2 cellular contexts compared by ENCODE assay signal in the genomic region with DNA sequence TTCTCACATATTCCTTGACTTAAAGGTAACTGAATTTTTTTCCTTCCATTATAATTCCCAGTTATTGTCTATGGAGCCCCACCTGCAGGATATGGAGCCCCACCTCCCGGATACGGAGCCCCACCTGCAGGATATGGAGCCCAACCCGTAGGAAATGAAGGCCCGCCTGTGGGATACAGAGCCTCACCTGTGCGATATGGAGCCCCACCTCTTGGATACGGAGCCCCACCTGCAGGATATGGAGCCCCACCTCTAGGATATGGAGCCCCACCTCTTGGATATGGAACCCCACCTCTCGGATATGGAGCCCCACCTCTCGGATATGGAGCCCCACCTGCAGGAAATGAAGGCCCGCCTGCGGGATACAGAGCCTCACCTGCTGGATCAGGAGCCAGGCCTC.
TF ChIP-seq lines count a peak whose summit lies in the region.

No MANE protein-coding gene starts in this region.

TF ChIP-seq in GM23338, 12 proteins besides CTCF, POLR2A, EP300 and RAD21:
- TF ChIP-seq EZH2phosphoT487 (IDR thresholded peaks at IDR 0.05; ENCODE audit: unreplicated experiment) (no peak), CREB1 (CRISPR knock-in tag; IDR thresholded peaks at IDR 0.05; ENCODE audit: low read depth) (no peak), ZNF114 (CRISPR knock-in tag; IDR thresholded peaks at IDR 0.05) (no peak), POLR2AphosphoS5 (IDR thresholded peaks at IDR 0.05; ENCODE audit: low read depth) (no peak), ZNF331 (CRISPR knock-in tag; IDR thresholded peaks at IDR 0.05; ENCODE audit: low read depth) (no peak)
- TF ChIP-seq, protein P1, sequence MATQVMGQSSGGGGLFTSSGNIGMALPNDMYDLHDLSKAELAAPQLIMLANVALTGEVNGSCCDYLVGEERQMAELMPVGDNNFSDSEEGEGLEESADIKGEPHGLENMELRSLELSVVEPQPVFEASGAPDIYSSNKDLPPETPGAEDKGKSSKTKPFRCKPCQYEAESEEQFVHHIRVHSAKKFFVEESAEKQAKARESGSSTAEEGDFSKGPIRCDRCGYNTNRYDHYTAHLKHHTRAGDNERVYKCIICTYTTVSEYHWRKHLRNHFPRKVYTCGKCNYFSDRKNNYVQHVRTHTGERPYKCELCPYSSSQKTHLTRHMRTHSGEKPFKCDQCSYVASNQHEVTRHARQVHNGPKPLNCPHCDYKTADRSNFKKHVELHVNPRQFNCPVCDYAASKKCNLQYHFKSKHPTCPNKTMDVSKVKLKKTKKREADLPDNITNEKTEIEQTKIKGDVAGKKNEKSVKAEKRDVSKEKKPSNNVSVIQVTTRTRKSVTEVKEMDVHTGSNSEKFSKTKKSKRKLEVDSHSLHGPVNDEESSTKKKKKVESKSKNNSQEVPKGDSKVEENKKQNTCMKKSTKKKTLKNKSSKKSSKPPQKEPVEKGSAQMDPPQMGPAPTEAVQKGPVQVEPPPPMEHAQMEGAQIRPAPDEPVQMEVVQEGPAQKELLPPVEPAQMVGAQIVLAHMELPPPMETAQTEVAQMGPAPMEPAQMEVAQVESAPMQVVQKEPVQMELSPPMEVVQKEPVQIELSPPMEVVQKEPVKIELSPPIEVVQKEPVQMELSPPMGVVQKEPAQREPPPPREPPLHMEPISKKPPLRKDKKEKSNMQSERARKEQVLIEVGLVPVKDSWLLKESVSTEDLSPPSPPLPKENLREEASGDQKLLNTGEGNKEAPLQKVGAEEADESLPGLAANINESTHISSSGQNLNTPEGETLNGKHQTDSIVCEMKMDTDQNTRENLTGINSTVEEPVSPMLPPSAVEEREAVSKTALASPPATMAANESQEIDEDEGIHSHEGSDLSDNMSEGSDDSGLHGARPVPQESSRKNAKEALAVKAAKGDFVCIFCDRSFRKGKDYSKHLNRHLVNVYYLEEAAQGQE (IDR thresholded peaks at IDR 0.05; ENCODE audit: unreplicated experiment): no peak
- TF ChIP-seq, protein P2, sequence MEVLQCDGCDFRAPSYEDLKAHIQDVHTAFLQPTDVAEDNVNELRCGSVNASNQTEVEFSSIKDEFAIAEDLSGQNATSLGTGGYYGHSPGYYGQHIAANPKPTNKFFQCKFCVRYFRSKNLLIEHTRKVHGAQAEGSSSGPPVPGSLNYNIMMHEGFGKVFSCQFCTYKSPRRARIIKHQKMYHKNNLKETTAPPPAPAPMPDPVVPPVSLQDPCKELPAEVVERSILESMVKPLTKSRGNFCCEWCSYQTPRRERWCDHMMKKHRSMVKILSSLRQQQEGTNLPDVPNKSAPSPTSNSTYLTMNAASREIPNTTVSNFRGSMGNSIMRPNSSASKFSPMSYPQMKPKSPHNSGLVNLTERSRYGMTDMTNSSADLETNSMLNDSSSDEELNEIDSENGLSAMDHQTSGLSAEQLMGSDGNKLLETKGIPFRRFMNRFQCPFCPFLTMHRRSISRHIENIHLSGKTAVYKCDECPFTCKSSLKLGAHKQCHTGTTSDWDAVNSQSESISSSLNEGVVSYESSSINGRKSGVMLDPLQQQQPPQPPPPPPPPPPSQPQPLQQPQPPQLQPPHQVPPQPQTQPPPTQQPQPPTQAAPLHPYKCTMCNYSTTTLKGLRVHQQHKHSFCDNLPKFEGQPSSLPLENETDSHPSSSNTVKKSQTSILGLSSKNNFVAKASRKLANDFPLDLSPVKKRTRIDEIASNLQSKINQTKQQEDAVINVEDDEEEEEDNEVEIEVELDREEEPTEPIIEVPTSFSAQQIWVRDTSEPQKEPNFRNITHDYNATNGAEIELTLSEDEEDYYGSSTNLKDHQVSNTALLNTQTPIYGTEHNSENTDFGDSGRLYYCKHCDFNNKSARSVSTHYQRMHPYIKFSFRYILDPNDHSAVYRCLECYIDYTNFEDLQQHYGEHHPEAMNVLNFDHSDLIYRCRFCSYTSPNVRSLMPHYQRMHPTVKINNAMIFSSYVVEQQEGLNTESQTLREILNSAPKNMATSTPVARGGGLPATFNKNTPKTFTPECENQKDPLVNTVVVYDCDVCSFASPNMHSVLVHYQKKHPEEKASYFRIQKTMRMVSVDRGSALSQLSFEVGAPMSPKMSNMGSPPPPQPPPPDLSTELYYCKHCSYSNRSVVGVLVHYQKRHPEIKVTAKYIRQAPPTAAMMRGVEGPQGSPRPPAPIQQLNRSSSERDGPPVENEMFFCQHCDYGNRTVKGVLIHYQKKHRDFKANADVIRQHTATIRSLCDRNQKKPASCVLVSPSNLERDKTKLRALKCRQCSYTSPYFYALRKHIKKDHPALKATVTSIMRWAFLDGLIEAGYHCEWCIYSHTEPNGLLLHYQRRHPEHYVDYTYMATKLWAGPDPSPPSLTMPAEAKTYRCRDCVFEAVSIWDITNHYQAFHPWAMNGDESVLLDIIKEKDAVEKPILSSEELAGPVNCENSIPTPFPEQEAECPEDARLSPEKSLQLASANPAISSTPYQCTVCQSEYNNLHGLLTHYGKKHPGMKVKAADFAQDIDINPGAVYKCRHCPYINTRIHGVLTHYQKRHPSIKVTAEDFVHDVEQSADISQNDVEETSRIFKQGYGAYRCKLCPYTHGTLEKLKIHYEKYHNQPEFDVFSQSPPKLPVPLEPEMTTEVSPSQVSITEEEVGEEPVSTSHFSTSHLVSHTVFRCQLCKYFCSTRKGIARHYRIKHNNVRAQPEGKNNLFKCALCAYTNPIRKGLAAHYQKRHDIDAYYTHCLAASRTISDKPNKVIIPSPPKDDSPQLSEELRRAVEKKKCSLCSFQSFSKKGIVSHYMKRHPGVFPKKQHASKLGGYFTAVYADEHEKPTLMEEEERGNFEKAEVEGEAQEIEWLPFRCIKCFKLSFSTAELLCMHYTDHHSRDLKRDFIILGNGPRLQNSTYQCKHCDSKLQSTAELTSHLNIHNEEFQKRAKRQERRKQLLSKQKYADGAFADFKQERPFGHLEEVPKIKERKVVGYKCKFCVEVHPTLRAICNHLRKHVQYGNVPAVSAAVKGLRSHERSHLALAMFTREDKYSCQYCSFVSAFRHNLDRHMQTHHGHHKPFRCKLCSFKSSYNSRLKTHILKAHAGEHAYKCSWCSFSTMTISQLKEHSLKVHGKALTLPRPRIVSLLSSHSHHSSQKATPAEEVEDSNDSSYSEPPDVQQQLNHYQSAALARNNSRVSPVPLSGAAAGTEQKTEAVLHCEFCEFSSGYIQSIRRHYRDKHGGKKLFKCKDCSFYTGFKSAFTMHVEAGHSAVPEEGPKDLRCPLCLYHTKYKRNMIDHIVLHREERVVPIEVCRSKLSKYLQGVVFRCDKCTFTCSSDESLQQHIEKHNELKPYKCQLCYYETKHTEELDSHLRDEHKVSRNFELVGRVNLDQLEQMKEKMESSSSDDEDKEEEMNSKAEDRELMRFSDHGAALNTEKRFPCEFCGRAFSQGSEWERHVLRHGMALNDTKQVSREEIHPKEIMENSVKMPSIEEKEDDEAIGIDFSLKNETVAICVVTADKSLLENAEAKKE (CRISPR knock-in tag; IDR thresholded peaks at IDR 0.05): no peak
TF ChIP-seq in GM23338: peak in this region for 0.

TF ChIP-seq in WTC11, 78 proteins besides CTCF, POLR2A, EP300 and RAD21 (continues in another document):
- TF ChIP-seq, protein P3, sequence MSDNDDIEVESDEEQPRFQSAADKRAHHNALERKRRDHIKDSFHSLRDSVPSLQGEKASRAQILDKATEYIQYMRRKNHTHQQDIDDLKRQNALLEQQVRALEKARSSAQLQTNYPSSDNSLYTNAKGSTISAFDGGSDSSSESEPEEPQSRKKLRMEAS (CRISPR knock-in tag; IDR thresholded peaks at IDR 0.05): no peak
- no peak for TF ChIP-seq JUN (CRISPR knock-in tag; IDR thresholded peaks at IDR 0.05)
- TF ChIP-seq FOXK1 (CRISPR knock-in tag; IDR thresholded peaks at IDR 0.05): no peak
- no peak for TF ChIP-seq PRRX2 (CRISPR knock-in tag; IDR thresholded peaks at IDR 0.05)
- TF ChIP-seq, protein P4, sequence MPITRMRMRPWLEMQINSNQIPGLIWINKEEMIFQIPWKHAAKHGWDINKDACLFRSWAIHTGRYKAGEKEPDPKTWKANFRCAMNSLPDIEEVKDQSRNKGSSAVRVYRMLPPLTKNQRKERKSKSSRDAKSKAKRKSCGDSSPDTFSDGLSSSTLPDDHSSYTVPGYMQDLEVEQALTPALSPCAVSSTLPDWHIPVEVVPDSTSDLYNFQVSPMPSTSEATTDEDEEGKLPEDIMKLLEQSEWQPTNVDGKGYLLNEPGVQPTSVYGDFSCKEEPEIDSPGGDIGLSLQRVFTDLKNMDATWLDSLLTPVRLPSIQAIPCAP (CRISPR knock-in tag; IDR thresholded peaks at IDR 0.05): no peak
- no peak for TF ChIP-seq CREB1 (CRISPR knock-in tag; IDR thresholded peaks at IDR 0.05)
- TF ChIP-seq, protein P5, sequence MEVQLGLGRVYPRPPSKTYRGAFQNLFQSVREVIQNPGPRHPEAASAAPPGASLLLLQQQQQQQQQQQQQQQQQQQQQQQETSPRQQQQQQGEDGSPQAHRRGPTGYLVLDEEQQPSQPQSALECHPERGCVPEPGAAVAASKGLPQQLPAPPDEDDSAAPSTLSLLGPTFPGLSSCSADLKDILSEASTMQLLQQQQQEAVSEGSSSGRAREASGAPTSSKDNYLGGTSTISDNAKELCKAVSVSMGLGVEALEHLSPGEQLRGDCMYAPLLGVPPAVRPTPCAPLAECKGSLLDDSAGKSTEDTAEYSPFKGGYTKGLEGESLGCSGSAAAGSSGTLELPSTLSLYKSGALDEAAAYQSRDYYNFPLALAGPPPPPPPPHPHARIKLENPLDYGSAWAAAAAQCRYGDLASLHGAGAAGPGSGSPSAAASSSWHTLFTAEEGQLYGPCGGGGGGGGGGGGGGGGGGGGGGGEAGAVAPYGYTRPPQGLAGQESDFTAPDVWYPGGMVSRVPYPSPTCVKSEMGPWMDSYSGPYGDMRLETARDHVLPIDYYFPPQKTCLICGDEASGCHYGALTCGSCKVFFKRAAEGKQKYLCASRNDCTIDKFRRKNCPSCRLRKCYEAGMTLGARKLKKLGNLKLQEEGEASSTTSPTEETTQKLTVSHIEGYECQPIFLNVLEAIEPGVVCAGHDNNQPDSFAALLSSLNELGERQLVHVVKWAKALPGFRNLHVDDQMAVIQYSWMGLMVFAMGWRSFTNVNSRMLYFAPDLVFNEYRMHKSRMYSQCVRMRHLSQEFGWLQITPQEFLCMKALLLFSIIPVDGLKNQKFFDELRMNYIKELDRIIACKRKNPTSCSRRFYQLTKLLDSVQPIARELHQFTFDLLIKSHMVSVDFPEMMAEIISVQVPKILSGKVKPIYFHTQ (CRISPR knock-in tag; IDR thresholded peaks at IDR 0.05): no peak
- no peak for TF ChIP-seq ZNF423 (CRISPR knock-in tag; IDR thresholded peaks at IDR 0.05)
- TF ChIP-seq, protein P6, sequence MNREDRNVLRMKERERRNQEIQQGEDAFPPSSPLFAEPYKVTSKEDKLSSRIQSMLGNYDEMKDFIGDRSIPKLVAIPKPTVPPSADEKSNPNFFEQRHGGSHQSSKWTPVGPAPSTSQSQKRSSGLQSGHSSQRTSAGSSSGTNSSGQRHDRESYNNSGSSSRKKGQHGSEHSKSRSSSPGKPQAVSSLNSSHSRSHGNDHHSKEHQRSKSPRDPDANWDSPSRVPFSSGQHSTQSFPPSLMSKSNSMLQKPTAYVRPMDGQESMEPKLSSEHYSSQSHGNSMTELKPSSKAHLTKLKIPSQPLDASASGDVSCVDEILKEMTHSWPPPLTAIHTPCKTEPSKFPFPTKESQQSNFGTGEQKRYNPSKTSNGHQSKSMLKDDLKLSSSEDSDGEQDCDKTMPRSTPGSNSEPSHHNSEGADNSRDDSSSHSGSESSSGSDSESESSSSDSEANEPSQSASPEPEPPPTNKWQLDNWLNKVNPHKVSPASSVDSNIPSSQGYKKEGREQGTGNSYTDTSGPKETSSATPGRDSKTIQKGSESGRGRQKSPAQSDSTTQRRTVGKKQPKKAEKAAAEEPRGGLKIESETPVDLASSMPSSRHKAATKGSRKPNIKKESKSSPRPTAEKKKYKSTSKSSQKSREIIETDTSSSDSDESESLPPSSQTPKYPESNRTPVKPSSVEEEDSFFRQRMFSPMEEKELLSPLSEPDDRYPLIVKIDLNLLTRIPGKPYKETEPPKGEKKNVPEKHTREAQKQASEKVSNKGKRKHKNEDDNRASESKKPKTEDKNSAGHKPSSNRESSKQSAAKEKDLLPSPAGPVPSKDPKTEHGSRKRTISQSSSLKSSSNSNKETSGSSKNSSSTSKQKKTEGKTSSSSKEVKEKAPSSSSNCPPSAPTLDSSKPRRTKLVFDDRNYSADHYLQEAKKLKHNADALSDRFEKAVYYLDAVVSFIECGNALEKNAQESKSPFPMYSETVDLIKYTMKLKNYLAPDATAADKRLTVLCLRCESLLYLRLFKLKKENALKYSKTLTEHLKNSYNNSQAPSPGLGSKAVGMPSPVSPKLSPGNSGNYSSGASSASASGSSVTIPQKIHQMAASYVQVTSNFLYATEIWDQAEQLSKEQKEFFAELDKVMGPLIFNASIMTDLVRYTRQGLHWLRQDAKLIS (CRISPR knock-in tag; IDR thresholded peaks at IDR 0.05; ENCODE audit: borderline replicate concordance): no peak
- TF ChIP-seq, protein P7, sequence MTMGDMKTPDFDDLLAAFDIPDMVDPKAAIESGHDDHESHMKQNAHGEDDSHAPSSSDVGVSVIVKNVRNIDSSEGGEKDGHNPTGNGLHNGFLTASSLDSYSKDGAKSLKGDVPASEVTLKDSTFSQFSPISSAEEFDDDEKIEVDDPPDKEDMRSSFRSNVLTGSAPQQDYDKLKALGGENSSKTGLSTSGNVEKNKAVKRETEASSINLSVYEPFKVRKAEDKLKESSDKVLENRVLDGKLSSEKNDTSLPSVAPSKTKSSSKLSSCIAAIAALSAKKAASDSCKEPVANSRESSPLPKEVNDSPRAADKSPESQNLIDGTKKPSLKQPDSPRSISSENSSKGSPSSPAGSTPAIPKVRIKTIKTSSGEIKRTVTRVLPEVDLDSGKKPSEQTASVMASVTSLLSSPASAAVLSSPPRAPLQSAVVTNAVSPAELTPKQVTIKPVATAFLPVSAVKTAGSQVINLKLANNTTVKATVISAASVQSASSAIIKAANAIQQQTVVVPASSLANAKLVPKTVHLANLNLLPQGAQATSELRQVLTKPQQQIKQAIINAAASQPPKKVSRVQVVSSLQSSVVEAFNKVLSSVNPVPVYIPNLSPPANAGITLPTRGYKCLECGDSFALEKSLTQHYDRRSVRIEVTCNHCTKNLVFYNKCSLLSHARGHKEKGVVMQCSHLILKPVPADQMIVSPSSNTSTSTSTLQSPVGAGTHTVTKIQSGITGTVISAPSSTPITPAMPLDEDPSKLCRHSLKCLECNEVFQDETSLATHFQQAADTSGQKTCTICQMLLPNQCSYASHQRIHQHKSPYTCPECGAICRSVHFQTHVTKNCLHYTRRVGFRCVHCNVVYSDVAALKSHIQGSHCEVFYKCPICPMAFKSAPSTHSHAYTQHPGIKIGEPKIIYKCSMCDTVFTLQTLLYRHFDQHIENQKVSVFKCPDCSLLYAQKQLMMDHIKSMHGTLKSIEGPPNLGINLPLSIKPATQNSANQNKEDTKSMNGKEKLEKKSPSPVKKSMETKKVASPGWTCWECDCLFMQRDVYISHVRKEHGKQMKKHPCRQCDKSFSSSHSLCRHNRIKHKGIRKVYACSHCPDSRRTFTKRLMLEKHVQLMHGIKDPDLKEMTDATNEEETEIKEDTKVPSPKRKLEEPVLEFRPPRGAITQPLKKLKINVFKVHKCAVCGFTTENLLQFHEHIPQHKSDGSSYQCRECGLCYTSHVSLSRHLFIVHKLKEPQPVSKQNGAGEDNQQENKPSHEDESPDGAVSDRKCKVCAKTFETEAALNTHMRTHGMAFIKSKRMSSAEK (CRISPR knock-in tag; IDR thresholded peaks at IDR 0.05; ENCODE audit: borderline replicate concordance): no peak
- TF ChIP-seq TEAD1 (CRISPR knock-in tag; IDR thresholded peaks at IDR 0.05): no peak
- TF ChIP-seq, protein P8, sequence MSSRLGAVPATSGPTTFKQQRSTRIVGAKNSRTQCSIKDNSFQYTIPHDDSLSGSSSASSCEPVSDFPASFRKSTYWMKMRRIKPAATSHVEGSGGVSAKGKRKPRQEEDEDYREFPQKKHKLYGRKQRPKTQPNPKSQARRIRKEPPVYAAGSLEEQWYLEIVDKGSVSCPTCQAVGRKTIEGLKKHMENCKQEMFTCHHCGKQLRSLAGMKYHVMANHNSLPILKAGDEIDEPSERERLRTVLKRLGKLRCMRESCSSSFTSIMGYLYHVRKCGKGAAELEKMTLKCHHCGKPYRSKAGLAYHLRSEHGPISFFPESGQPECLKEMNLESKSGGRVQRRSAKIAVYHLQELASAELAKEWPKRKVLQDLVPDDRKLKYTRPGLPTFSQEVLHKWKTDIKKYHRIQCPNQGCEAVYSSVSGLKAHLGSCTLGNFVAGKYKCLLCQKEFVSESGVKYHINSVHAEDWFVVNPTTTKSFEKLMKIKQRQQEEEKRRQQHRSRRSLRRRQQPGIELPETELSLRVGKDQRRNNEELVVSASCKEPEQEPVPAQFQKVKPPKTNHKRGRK (CRISPR knock-in tag; IDR thresholded peaks at IDR 0.05; ENCODE audit: borderline replicate concordance): no peak
- no peak for TF ChIP-seq NR2C2 (CRISPR knock-in tag; IDR thresholded peaks at IDR 0.05)
- no peak for TF ChIP-seq NFYB (CRISPR knock-in tag; conservative IDR thresholded peaks at IDR 0.05; ENCODE audit: low read depth)
- TF ChIP-seq TEAD4 (CRISPR knock-in tag; IDR thresholded peaks at IDR 0.05): no peak
